ENCODE assay signal across 7 cellular contexts in genomic region chr7:107387077-107387476, GRCh38.
DNase-seq lines count a peak whose midpoint lies in the region; ATAC-seq and TF ChIP-seq lines count a peak whose summit lies in the region.

No MANE protein-coding gene starts in this region.

- BruUV-seq in IMR-90 (replicated peaks; lab: Mats Ljungman, UMichigan), result no TSS peak

- no peak for TF ChIP-seq POLR2A in IMR-90 (IDR thresholded peaks at IDR 0.05; ENCODE audit: low read depth, low read length)

- H3K56ac ChIP-seq in IMR-90 (ENCODE audit: extremely low read depth, insufficient read depth, low read length), result no peak overlapping the region

- peak overlapping the region; percentile 2; the same call in 1 of the 2 replicates for H3K4ac ChIP-seq in IMR-90 (ENCODE audit: low read depth, low read length)

- H4K20me1 ChIP-seq in IMR-90 (ENCODE audit: insufficient read depth, low read length) (no peaks in the 10 kb centered on the region; the same call in 1 of the 2 replicates), hepatocyte (ENCODE audit: insufficient read depth, poor library complexity, severe bottlenecking) (no peaks in the 10 kb centered on the region), Karpas-422 (ENCODE audit: insufficient read depth, low read depth, low read length) (no peaks in the 10 kb centered on the region)

- TF ChIP-seq RAD21 in IMR-90 (IDR thresholded peaks at IDR 0.05; ENCODE audit: low read length), result no peak

- H3K27ac Mint-ChIP-seq in progenitor cell of endocrine pancreas, result no peak overlapping the region

- peaks cover 35% of the 10 kb centered on the region for H3K4me1 Mint-ChIP-seq in progenitor cell of endocrine pancreas (ENCODE audit: low read depth)

- H3K79me2 ChIP-seq in hepatocyte (no peaks in the 10 kb centered on the region), Karpas-422 (ENCODE audit: low read length) (peaks cover 7% of the 10 kb centered on the region)

- dilution Hi-C loops in IMR-90 (cut with HindIII; ENCODE audit: low sequenced_read_pairs, unreplicated experiment), result no loop called here

- H2BK120ac ChIP-seq in IMR-90 (ENCODE audit: low read depth, low read length), result peak overlapping the region; percentile 10; the same call in 1 of the 2 replicates

- H4K91ac ChIP-seq in IMR-90 (ENCODE audit: insufficient read depth, low read depth, low read length), result 0 out of 2 replicates have a peak overlapping the region, but pooled peaks have one; percentile 0

- in situ Hi-C loops in IMR-90 (cut with MboI; ENCODE audit: low sequenced_read_pairs), result no loop called here

- CTCF ChIA-PET in IMR-90 (lab: Yijun Ruan, JAX), result interaction anchor here (0.5 kb wide), 1 partner anchor 219 kb away, joined by 3 read pairs; no protein-coding TSS in a partner anchor

- H3K36me3 ChIP-seq in IMR-90 (ENCODE audit: control insufficient read depth, insufficient read depth, low read length) (no peaks in the 10 kb centered on the region), hepatocyte (replicated peaks; ENCODE audit: insufficient read depth, low read depth) (no peaks in the 10 kb centered on the region), Karpas-422 (ENCODE audit: insufficient read depth, low read length) (no peaks in the 10 kb centered on the region)

- H3K4me1 ChIP-seq in IMR-90 (ENCODE audit: control insufficient read depth, insufficient read depth, low read length), result peaks cover 13% of the 10 kb centered on the region
- peaks cover 35% of the 10 kb centered on the region for H3K4me1 ChIP-seq in hepatocyte (ENCODE audit: insufficient read depth)
- no peaks in the 10 kb centered on the region for H3K4me1 ChIP-seq in Karpas-422 (ENCODE audit: low read length)

- peak overlapping the region; percentile 41 for H2BK5ac ChIP-seq in IMR-90 (ENCODE audit: low read depth, low read length, poor library complexity, severe bottlenecking)

- intact Hi-C loops in IMR-90 (cut with micrococcal nuclease), result no loop called here

- peak overlapping the region; percentile 21; the same call in 1 of the 2 replicates for H3K4me2 ChIP-seq in IMR-90 (ENCODE audit: low read depth, low read length)
- H3K4me2 ChIP-seq in hepatocyte, result peak overlapping the region; percentile 61
- no peak overlapping the region for H3K4me2 ChIP-seq in Karpas-422 (ENCODE audit: low read depth, low read length, poor library complexity, severe bottlenecking)

- peaks cover 10% of the 10 kb centered on the region for H3K9me1 ChIP-seq in IMR-90 (ENCODE audit: insufficient read depth, low read length)

- H2BK20ac ChIP-seq in IMR-90 (ENCODE audit: low read depth, low read length), result peak overlapping the region; percentile 7; the same call in 1 of the 2 replicates

- H3K9me3 Mint-ChIP-seq in progenitor cell of endocrine pancreas (ENCODE audit: low read depth), result peaks cover 4% of the 10 kb centered on the region

- no peak overlapping the region for H3K14ac ChIP-seq in IMR-90 (replicated peaks; ENCODE audit: low read depth, low read length)

- H3K18ac ChIP-seq in IMR-90 (ENCODE audit: low read depth, low read length), result no peak overlapping the region; the same call in 1 of the 2 replicates

- H3K9me3 ChIP-seq in IMR-90 (ENCODE audit: control insufficient read depth, insufficient read depth, low read length), result no peaks in the 10 kb centered on the region
- H3K9me3 ChIP-seq in hepatocyte (ENCODE audit: low read depth), result no peaks in the 10 kb centered on the region
- no peaks in the 10 kb centered on the region for H3K9me3 ChIP-seq in Karpas-422 (ENCODE audit: low read length)

- H3K9me2 ChIP-seq in hepatocyte (replicated peaks; ENCODE audit: insufficient read depth), result no peaks in the 10 kb centered on the region
- no peaks in the 10 kb centered on the region for H3K9me2 ChIP-seq in Karpas-422 (replicated peaks; ENCODE audit: insufficient read depth, low read length)

- peak overlapping the region; percentile 3; the same call in 1 of the 2 replicates for H2AK5ac ChIP-seq in IMR-90 (ENCODE audit: low read depth, low read length)

- H3K27me3 ChIP-seq in IMR-90 (ENCODE audit: control insufficient read depth, insufficient read depth, low read length) (no peaks in the 10 kb centered on the region), hepatocyte (no peaks in the 10 kb centered on the region), Karpas-422 (ENCODE audit: low read length) (no peaks in the 10 kb centered on the region)

- no peak overlapping the region for H4K5ac ChIP-seq in IMR-90 (ENCODE audit: low read depth, low read length)

- H3K27me3 Mint-ChIP-seq in progenitor cell of endocrine pancreas, result no peaks in the 10 kb centered on the region

- H3K9ac ChIP-seq in IMR-90 (ENCODE audit: low read depth, low read length) (no peak overlapping the region), Karpas-422 (ENCODE audit: low read length) (no peak overlapping the region)

- DNase-seq in IMR-90, result peak; percentile 39
- peak; percentile 41 for DNase-seq in astrocyte of the hippocampus (ENCODE audit: low read depth, low spot score)
- peak; percentile 66 for DNase-seq in hepatocyte (ENCODE audit: low spot score)
- DNase-seq in stromal cell of bone marrow (ENCODE audit: low read depth), result peak; percentile 21
- no peak for DNase-seq in progenitor cell of endocrine pancreas (ENCODE audit: low spot score, unreplicated experiment)
- DNase-seq in GDM1 (lab: John Stamatoyannopoulos, UW), result no peak
- DNase-seq in Karpas-422, result no peak

- POLR2A ChIA-PET in IMR-90 (lab: Charles Lee; ENCODE audit: unreplicated experiment), result no interaction called here

- 0 out of 2 replicates have a peak overlapping the region, but pooled peaks have one; percentile 45 for H3K23ac ChIP-seq in IMR-90 (ENCODE audit: low read depth, low read length)

- no peak overlapping the region for H3K27ac ChIP-seq in IMR-90 (ENCODE audit: insufficient read depth, low read length)
- H3K27ac ChIP-seq in hepatocyte, result peak overlapping the region; percentile 82
- H3K27ac ChIP-seq in Karpas-422 (ENCODE audit: low read length), result no peak overlapping the region

- H2AFZ ChIP-seq in IMR-90 (replicated peaks; ENCODE audit: low read length, poor library complexity) (peak overlapping the region; percentile 59), hepatocyte (no peak overlapping the region), Karpas-422 (ENCODE audit: low read length) (no peak overlapping the region)

- no peak overlapping the region; a peak in 1 of 4 replicates for H4K8ac ChIP-seq in IMR-90 (ENCODE audit: low read depth in 2 of 2, low read length in 2 of 2)

- no peak overlapping the region for H2BK15ac ChIP-seq in IMR-90 (ENCODE audit: low read depth, low read length)

- ATAC-seq in IMR-90 (ENCODE audit: low read depth), result peak; percentile 60

- H2AK9ac ChIP-seq in IMR-90 (replicated peaks; ENCODE audit: low read depth, low read length, poor library complexity), result no peak overlapping the region

- no peak overlapping the region for H3K4me3 Mint-ChIP-seq in progenitor cell of endocrine pancreas (ENCODE audit: low read depth)

- WGBS in IMR-90 (ENCODE audit: extremely low coverage in 2 of 2, insufficient read length in 1 of 2), 2 experiments, result 30% methylated on average over 2 of the region's 7 CpGs; no CpG with 5 or more reads in 1 of the 2 experiments
- WGBS in hepatocyte (ENCODE audit: low lambda C conversion rate, missing lambda C conversion rate), result 32% methylated on average over 7 of the region's 7 CpGs

- H3K36me3 Mint-ChIP-seq in progenitor cell of endocrine pancreas (ENCODE audit: insufficient read depth), result peaks cover 7% of the 10 kb centered on the region

- H3K79me1 ChIP-seq in IMR-90 (ENCODE audit: low read depth in 1 of 2, low read length in 2 of 2), result peaks cover 0 to 35% of the 10 kb centered on the region in 2 experiments; a peak in 2 of 4 replicates

- TF ChIP-seq CTCF in IMR-90 (conservative IDR thresholded peaks at IDR 0.05; ENCODE audit: low read depth, low read length), result no peak
- no peak for TF ChIP-seq CTCF in hepatocyte (IDR thresholded peaks at IDR 0.05; ENCODE audit: poor library complexity)
- no peak for TF ChIP-seq CTCF in progenitor cell of endocrine pancreas (IDR thresholded peaks at IDR 0.05; ENCODE audit: unreplicated experiment)

- H3K4me3 ChIP-seq in IMR-90 (ENCODE audit: insufficient read depth, low read depth, low read length) (no peak overlapping the region), hepatocyte (no peak overlapping the region), Karpas-422 (ENCODE audit: low read length) (no peak overlapping the region)

TF ChIP-seq in IMR-90, 13 proteins besides CTCF, POLR2A, EP300 and RAD21:
- TF ChIP-seq NFE2L2 (IDR thresholded peaks at IDR 0.05; ENCODE audit: low read depth, low read length), result no peak
TF ChIP-seq in IMR-90: peak in this region for 0.

Comparison
In these comparisons a context has a peak if more than half of its experiments do, and no peak if none do; other contexts are left out.
1. DNase-seq: peak in IMR-90 (single experiment), astrocyte of the hippocampus (single experiment), hepatocyte (single experiment) and stromal cell of bone marrow (single experiment); none in progenitor cell of endocrine pancreas (single experiment), GDM1 (single experiment) and Karpas-422 (single experiment).